ENCODE assay signal across 8 cellular contexts in genomic region chr19:3785938-3786824, GRCh38. TPM values are rescaled to one million over a fixed set of nuclear protein-coding genes. Genes with fewer than 3 reads are reported as not detected.
A peak's percentile ranks its signal among the peaks of the same experiment; 100 is the strongest.
DNase-seq lines count a peak whose midpoint lies in the region; ATAC-seq and TF ChIP-seq lines count a peak whose summit lies in the region.

Gene MATK (minus strand): TSS chr19:3786381. CDS start chr19:3785135, 1,246 bp downstream.

- no peaks in the 10 kb centered on the region for H4K20me1 ChIP-seq in mammary epithelial cell (ENCODE audit: insufficient read depth, low read length)

- no TSS peak for BruUV-seq in mammary epithelial cell (replicated peaks; lab: Mats Ljungman, UMichigan)

- CTCF ChIA-PET in mammary epithelial cell (lab: Charles Lee; ENCODE audit: low non-redundant PET): no interaction called here

- H3K27ac ChIP-seq in SK-N-MC (no peak within 1 kb of the TSS), mammary epithelial cell (ENCODE audit: insufficient read depth, low read depth, low read length) (no peak within 1 kb of the TSS), gastroesophageal sphincter (no peak within 1 kb of the TSS)
- H3K27ac ChIP-seq in effector memory CD4-positive, alpha-beta T cell (ENCODE audit: insufficient read depth, low read length, poor library complexity, severe bottlenecking): no peak within 1 kb of the TSS

- intact Hi-C loops in mammary epithelial cell (cut with micrococcal nuclease): no loop called here

- H3K27me3 ChIP-seq in effector memory CD4-positive, alpha-beta T cell (replicated peaks; ENCODE audit: control insufficient read depth, insufficient read depth, low read length, poor library complexity, severe bottlenecking): no peaks in the 10 kb centered on the region
- H3K27me3 ChIP-seq in skeletal muscle satellite cell (ENCODE audit: control insufficient read depth, insufficient read depth, low read length) (peaks cover 37% of the 10 kb centered on the region), mammary epithelial cell (ENCODE audit: insufficient read depth, low read length) (peaks cover 4% of the 10 kb centered on the region), gastroesophageal sphincter (peaks cover 79% of the 10 kb centered on the region)

- peaks cover 8% of the 10 kb centered on the region for H3K4me1 ChIP-seq in effector memory CD4-positive, alpha-beta T cell (ENCODE audit: control insufficient read depth, insufficient read depth, low read length, poor library complexity, severe bottlenecking)
- H3K4me1 ChIP-seq in skeletal muscle satellite cell (ENCODE audit: control insufficient read depth, insufficient read depth, low read length) (no peaks in the 10 kb centered on the region), mammary epithelial cell (ENCODE audit: insufficient read depth, low read length) (no peaks in the 10 kb centered on the region), gastroesophageal sphincter (peaks cover 0 to 13% (median 0%) of the 10 kb centered on the region in 3 donors)

- in situ Hi-C loops in mammary epithelial cell (cut with MboI; ENCODE audit: low sequenced_read_pairs in 2 of 2): no loop called here

- WGBS in mammary epithelial cell (ENCODE audit: low coverage, missing lambda C conversion rate): 100% methylated on average over 2 of the region's 101 CpGs
- WGBS in gastroesophageal sphincter (ENCODE audit: low coverage in 1 of 2), 2 donors: 36 to 43% methylated on average over 3 to 4 of the region's 101 CpGs

- dilution Hi-C loops in mammary epithelial cell (cut with HindIII; ENCODE audit: low sequenced_read_pairs): no loop called here

- TF ChIP-seq CTCF in GM10266 (IDR thresholded peaks at IDR 0.05; ENCODE audit: control insufficient read depth, insufficient read depth, low read depth, missing control alignments): no peak
- no peak for TF ChIP-seq CTCF in mammary epithelial cell (conservative IDR thresholded peaks at IDR 0.05 in 1 of 2, IDR thresholded peaks at IDR 0.05 in 1 of 2; ENCODE audit: extremely low read depth in 1 of 2, insufficient read depth in 1 of 2, low read depth in 1 of 2, low read length in 2 of 2)
- no peak for TF ChIP-seq CTCF in gastroesophageal sphincter (IDR thresholded peaks at IDR 0.05)

- H3K4me2 ChIP-seq in skeletal muscle satellite cell (ENCODE audit: low read length): peak within 1 kb of the TSS; percentile 12
- H3K4me2 ChIP-seq in mammary epithelial cell (ENCODE audit: insufficient read depth, low read depth, low read length): no peak within 1 kb of the TSS

- no peak for TF ChIP-seq EP300 in gastroesophageal sphincter (IDR thresholded peaks at IDR 0.05)

- H3K4me3 ChIP-seq in SK-N-MC (peak within 1 kb of the TSS; percentile 72), skeletal muscle satellite cell (ENCODE audit: low read length) (no peak within 1 kb of the TSS), mammary epithelial cell (replicated peaks in 1 of 3; ENCODE audit: insufficient read depth in 1 of 3, low read depth in 2 of 3, low read length in 3 of 3) (no peak within 1 kb of the TSS), gastroesophageal sphincter (peak within 1 kb of the TSS in 1 of 2 donors; percentile 42)
- H3K4me3 ChIP-seq in effector memory CD4-positive, alpha-beta T cell (ENCODE audit: insufficient read depth, low read depth, low read length, poor library complexity, severe bottlenecking): peak within 1 kb of the TSS; percentile 64

- no peak for TF ChIP-seq POLR2A in gastroesophageal sphincter (IDR thresholded peaks at IDR 0.05)

- H3K9me3 ChIP-seq in SK-N-MC (ENCODE audit: low read depth, low read length) (no peaks in the 10 kb centered on the region), skeletal muscle satellite cell (replicated peaks; ENCODE audit: low read length) (peaks cover 18% of the 10 kb centered on the region), mammary epithelial cell (replicated peaks; ENCODE audit: insufficient read depth, low read length) (peaks cover 7% of the 10 kb centered on the region), gastroesophageal sphincter (peaks cover 0 to 29% (median 2%) of the 10 kb centered on the region in 3 donors)
- H3K9me3 ChIP-seq in effector memory CD4-positive, alpha-beta T cell (ENCODE audit: control insufficient read depth, low read length): peaks cover 10% of the 10 kb centered on the region

- H3K9ac ChIP-seq in SK-N-MC (ENCODE audit: insufficient read length) (no peak within 1 kb of the TSS), skeletal muscle satellite cell (ENCODE audit: low read depth, low read length) (no peak within 1 kb of the TSS), mammary epithelial cell (ENCODE audit: insufficient read depth, low read length) (no peak within 1 kb of the TSS)

- ATAC-seq in HG02623 (IDR thresholded peaks at IDR 0.05; ENCODE audit: unreplicated experiment) (no peak), gastroesophageal sphincter (no peak)

- H2AFZ ChIP-seq in mammary epithelial cell (ENCODE audit: low read depth, low read length): no peak within 1 kb of the TSS

- H3K79me2 ChIP-seq in mammary epithelial cell (ENCODE audit: insufficient read depth, low read length): no peaks in the 10 kb centered on the region

- DNase-seq in GM10266 (ENCODE audit: extremely low spot score): peak; percentile 74
- DNase-seq in SK-N-MC (ENCODE audit: low read depth, low spot score): no peak
- no peak for DNase-seq in effector memory CD4-positive, alpha-beta T cell
- DNase-seq in germinal center (ENCODE audit: low spot score): no peak
- DNase-seq in mammary epithelial cell: no peak

- H3K36me3 ChIP-seq in SK-N-MC (ENCODE audit: insufficient read depth, low read length): no peaks in the 10 kb centered on the region
- H3K36me3 ChIP-seq in effector memory CD4-positive, alpha-beta T cell (ENCODE audit: control insufficient read depth, insufficient read depth, low read length): no peaks in the 10 kb centered on the region
- H3K36me3 ChIP-seq in skeletal muscle satellite cell (ENCODE audit: insufficient read depth, low read length): no peaks in the 10 kb centered on the region
- no peaks in the 10 kb centered on the region for H3K36me3 ChIP-seq in mammary epithelial cell (ENCODE audit: insufficient read depth, low read length)
- no peaks in the 10 kb centered on the region for H3K36me3 ChIP-seq in gastroesophageal sphincter

RNA-seq across cellular contexts. Expression of gene MATK, which starts in this region (rescaled TPM):
- total RNA-seq in skeletal muscle satellite cell (2012; rRNA removed): 0.44 and 2.0 TPM in 2 replicates
- total RNA-seq in mammary epithelial cell (not detected), gastroesophageal sphincter (1 to 10 TPM in 3 of 4 donors, under 1 TPM in 1; 0.47 to 5.0 (median 1.7) TPM)
- polyA plus RNA-seq in mammary epithelial cell: not detected
- polyA minus RNA-seq in mammary epithelial cell: not detected

Comparison
In these comparisons a context has a peak if more than half of its experiments do, and no peak if none do; other contexts are left out.
1. H3K4me3 ChIP-seq: peak in SK-N-MC (single experiment) and effector memory CD4-positive, alpha-beta T cell (single experiment); none in skeletal muscle satellite cell (single experiment) and mammary epithelial cell (0 of 3).